8 cellular contexts compared by ENCODE assay signal in genomic region chr4:54217642-54218486, GRCh38. TPM values are rescaled to one million over a fixed set of nuclear protein-coding genes. Genes with fewer than 3 reads are reported as not detected.
DNase-seq lines count a peak whose midpoint lies in the region; ATAC-seq, FAIRE-seq and TF ChIP-seq lines count a peak whose summit lies in the region.

No MANE protein-coding gene starts in this region.

- no peaks in the 10 kb centered on the region for H3K36me3 Mint-ChIP-seq in activated CD4-positive, alpha-beta memory T cell treated with anti-CD3 and anti-CD28 coated beads for 36 hours
- H3K36me3 Mint-ChIP-seq in effector memory CD8-positive, alpha-beta T cell (ENCODE audit: insufficient read depth), result no peaks in the 10 kb centered on the region

- TF ChIP-seq POLR2A in A549 (IDR thresholded peaks at IDR 0.05; ENCODE audit: low read length) (no peak), GM18505 (IDR thresholded peaks at IDR 0.05; ENCODE audit: borderline replicate concordance, extremely low read depth, insufficient read depth, insufficient read length) (no peak)

- 2% methylated on average over 11 of the region's 23 CpGs for WGBS in A549 (ENCODE audit: missing lambda C conversion rate)

- ATAC-seq in A549, result peak; percentile 93 to 97
- ATAC-seq in GM18505 (IDR thresholded peaks at IDR 0.05; ENCODE audit: unreplicated experiment), result peak; percentile 59
- peak; percentile 80 for ATAC-seq in HG03460 (IDR thresholded peaks at IDR 0.05; ENCODE audit: unreplicated experiment)
- ATAC-seq in effector memory CD8-positive, alpha-beta T cell (replicated peaks), result peak; percentile 62
- peak; percentile 92 for ATAC-seq in lower lobe of right lung

- intact Hi-C loops in activated CD4-positive, alpha-beta memory T cell treated with anti-CD3 and anti-CD28 coated beads for 36 hours (cut with micrococcal nuclease), result loop anchor here (1.0 to 5.0 kb wide), 3 partner anchors 288 to 1021 kb away; no protein-coding TSS in a partner anchor
- intact Hi-C loops in lower lobe of right lung (cut with DNase I), result no loop called here

- peaks cover 6% of the 10 kb centered on the region for H3K4me1 Mint-ChIP-seq in activated CD4-positive, alpha-beta memory T cell treated with anti-CD3 and anti-CD28 coated beads for 36 hours (ENCODE audit: low read depth)
- H3K4me1 Mint-ChIP-seq in effector memory CD8-positive, alpha-beta T cell (ENCODE audit: low read depth in 2 of 2), result peaks cover 0 to 5% of the 10 kb centered on the region in 2 donors

- H3K27ac ChIP-seq in A549 (peak overlapping the region; percentile 64 to 76), lower lobe of right lung (no peak overlapping the region)

- TF ChIP-seq RAD21 in A549 (conservative IDR thresholded peaks at IDR 0.05 in 1 of 2, IDR thresholded peaks at IDR 0.05 in 1 of 2), result peak; percentile 87 to 91

- no peaks in the 10 kb centered on the region for H3K9me3 ChIP-seq in A549
- H3K9me3 ChIP-seq in lower lobe of right lung, result no peaks in the 10 kb centered on the region

- peak overlapping the region; percentile 91 for H3K4me2 ChIP-seq in A549

- TF ChIP-seq EP300 in A549 (IDR thresholded peaks at IDR 0.05), result no peak

- H3K4me3 ChIP-seq in A549 (peak overlapping the region; percentile 45), lower lobe of right lung (peak overlapping the region; percentile 31)

- no peak overlapping the region for H3K27ac Mint-ChIP-seq in activated CD4-positive, alpha-beta memory T cell treated with anti-CD3 and anti-CD28 coated beads for 36 hours
- H3K27ac Mint-ChIP-seq in effector memory CD8-positive, alpha-beta T cell, result no peak overlapping the region

- CTCF ChIA-PET in A549 (lab: Yijun Ruan, JAX), result interaction anchor here (0.6 to 6.9 kb wide), 26 partner anchors 10 to 1203 kb away, joined by 3 to 82 read pairs (median 4); no protein-coding TSS in a partner anchor
- CTCF ChIA-PET in activated CD4-positive, alpha-beta memory T cell treated with anti-CD3 and anti-CD28 coated beads for 36 hours (lab: Charles Lee), result interaction anchor here (0.6 to 11.1 kb wide), 12 partner anchors 9 to 1022 kb away, joined by 3 to 145 read pairs (median 4); no protein-coding TSS in a partner anchor

- FAIRE-seq in A549 (lab: Jason Lieb, UNC), result no peak

- no peaks in the 10 kb centered on the region for H3K9me3 Mint-ChIP-seq in activated CD4-positive, alpha-beta memory T cell treated with anti-CD3 and anti-CD28 coated beads for 36 hours
- H3K9me3 Mint-ChIP-seq in effector memory CD8-positive, alpha-beta T cell, result no peaks in the 10 kb centered on the region

- POLR2A ChIA-PET in A549 (lab: Yijun Ruan, JAX), result no interaction called here
- POLR2A ChIA-PET in activated CD4-positive, alpha-beta memory T cell treated with anti-CD3 and anti-CD28 coated beads for 36 hours (lab: Charles Lee), result no interaction called here

- DNase-seq in A549 (ENCODE audit: low read depth in 1 of 2, low spot score in 1 of 2) (peak; percentile 61 to 72), NCI-H526 (lab: John Stamatoyannopoulos, UW) (peak; percentile 80 to 93), lower lobe of right lung (peak; percentile 63)
- DNase-seq in activated CD4-positive, alpha-beta memory T cell treated with anti-CD3 and anti-CD28 coated beads for 36 hours, result peak; percentile 59
- peak; percentile 39 to 46 (median 40) for DNase-seq in effector memory CD8-positive, alpha-beta T cell
- DNase-seq in stimulated activated CD8-positive, alpha-beta memory T cell treated with anti-CD3 and anti-CD28 coated beads, Interleukin-4, amount 100 ng/mL, for 1 hour (ENCODE audit: low read depth in 2 of 2, low spot score in 1 of 2), result peak; percentile 15 to 27

- H3K27me3 Mint-ChIP-seq in activated CD4-positive, alpha-beta memory T cell treated with anti-CD3 and anti-CD28 coated beads for 36 hours, result peaks cover 31% of the 10 kb centered on the region
- peaks cover 35 to 64% of the 10 kb centered on the region in 2 donors for H3K27me3 Mint-ChIP-seq in effector memory CD8-positive, alpha-beta T cell

- H3K4me1 ChIP-seq in A549, result 0 out of 3 replicates have a peak, but pooled peaks cover 4% of the 10 kb centered on the region
- peaks cover 10% of the 10 kb centered on the region for H3K4me1 ChIP-seq in lower lobe of right lung

- peaks cover 28% of the 10 kb centered on the region for H3K27me3 ChIP-seq in lower lobe of right lung (ENCODE audit: low read depth)

- H3K36me3 ChIP-seq in lower lobe of right lung, result no peaks in the 10 kb centered on the region

- no peak overlapping the region for H3K4me3 Mint-ChIP-seq in activated CD4-positive, alpha-beta memory T cell treated with anti-CD3 and anti-CD28 coated beads for 36 hours
- no peak overlapping the region for H3K4me3 Mint-ChIP-seq in effector memory CD8-positive, alpha-beta T cell

- TF ChIP-seq CTCF in A549 (IDR thresholded peaks at IDR 0.05) (peak; percentile 75), lower lobe of right lung (IDR thresholded peaks at IDR 0.05) (peak; percentile 90)

TF ChIP-seq in A549, 52 proteins besides CTCF, POLR2A, EP300 and RAD21:
- no peak for TF ChIP-seq TFCP2L1 (CRISPR knock-in tag; IDR thresholded peaks at IDR 0.05)
- peak; percentile 92 for TF ChIP-seq SMC3 (IDR thresholded peaks at IDR 0.05)

RNA-seq across cellular contexts. Expression of gene PDGFRA, which starts 11.2 kb away (rescaled TPM):
- polyA plus RNA-seq in A549 (2011; rRNA removed) (0.92 and 0.93 TPM in 2 replicates), A549 (2017; fragmentation: RNase III; extraction: RNeasy Plus Mini Kit Qiagen cat#74134 plus additional on column Dnase treatment) (0.24 to 0.58 TPM (median 0.40 TPM) in 3 replicates)
- polyA plus RNA-seq in A549 (2012; cell fraction: cytosol; rRNA removed), result 0.12 and 0.17 TPM in 2 replicates
- polyA plus RNA-seq in A549 (2012; cell fraction: nucleus; rRNA removed), result 0.20 and 0.22 TPM in 2 replicates
- 0.54 and 1.3 TPM in 2 replicates for polyA minus RNA-seq in A549 (2011; rRNA and poly(A)+ RNA removed)
- not detected for total RNA-seq in activated CD4-positive, alpha-beta memory T cell treated with anti-CD3 and anti-CD28 coated beads for 36 hours
- 69.5 TPM for total RNA-seq in lower lobe of right lung

Comparison
In these comparisons a context has a peak if more than half of its experiments do, and no peak if none do; other contexts are left out.
1. DNase-seq: peak in every context shown above with its lines; median percentile 86 in NCI-H526; 66 in A549; 63 in lower lobe of right lung; 59 in activated CD4-positive, alpha-beta memory T cell treated with anti-CD3 and anti-CD28 coated beads for 36 hours; 40 in effector memory CD8-positive, alpha-beta T cell; 21 in stimulated activated CD8-positive, alpha-beta memory T cell treated with anti-CD3 and anti-CD28 coated beads, Interleukin-4, amount 100 ng/mL, for 1 hour.
2. RNA of gene PDGFRA, which starts 11.2 kb away (total RNA-seq): 69.5 TPM in lower lobe of right lung (single experiment); not detected in activated CD4-positive, alpha-beta memory T cell treated with anti-CD3 and anti-CD28 coated beads for 36 hours; every median in the first group is over 10 times any median in the second.
3. Peak in every context shown above with its lines, with median percentiles within 50 percentile points of each other: ATAC-seq.